18 cellular contexts compared by ENCODE assay signal in genomic region chr17:73198201-73198929, GRCh38. TPM values are rescaled to one million over a fixed set of nuclear protein-coding genes. Genes with fewer than 3 reads are reported as not detected.
"Had no signal": no experiment of that assay in that cellular context is flagged by ENCODE, and none has a peak within 500 bp of the region (broad histone marks: within the 10 kb centered on the region; RNA-seq: fewer than 3 reads in every experiment).

No MANE protein-coding gene starts in this region.

- H3K27me3 ChIP-seq: neutrophil had no signal

- ATAC-seq: activated CD8-positive, alpha-beta T cell treated with anti-CD3 and anti-CD28 coated beads for 36 hours; effector memory CD8-positive, alpha-beta T cell; SK-N-SH treated with all-trans-retinoic acid at 6 μM for 48 hours; T-helper 17 cell had no signal

- H2AFZ ChIP-seq: parathyroid adenoma had no signal

- H3K27ac ChIP-seq: epithelial cell of prostate, neutrophil, parathyroid adenoma had no signal

- H3K27me3 Mint-ChIP-seq: activated B cell treated with CpG ODN at 0.5 μM for 24 hours; activated CD8-positive, alpha-beta T cell treated with anti-CD3 and anti-CD28 coated beads for 36 hours; effector memory CD8-positive, alpha-beta T cell; T-helper 17 cell had no signal

- H3K9me3 ChIP-seq: neutrophil had no signal

- H3K9me3 Mint-ChIP-seq: activated B cell treated with CpG ODN at 0.5 μM for 24 hours; activated CD8-positive, alpha-beta T cell treated with anti-CD3 and anti-CD28 coated beads for 36 hours; activated T-helper 1 cell treated with anti-CD3 and anti-CD28 coated beads, Interleukin-12 subunit alpha, Interleukin-12 subunit beta, Interleukin-2, Interleukin-4 antibody, amounts not matched to agents 30 ng/mL and 10 ng/mL and 1 ng/mL, durations not matched to agents 14 hours and 24 hours and 36 hours; effector memory CD8-positive, alpha-beta T cell had no signal

- H3K27ac Mint-ChIP-seq: activated B cell treated with CpG ODN at 0.5 μM for 24 hours; activated T-helper 1 cell treated with anti-CD3 and anti-CD28 coated beads, Interleukin-12 subunit alpha, Interleukin-12 subunit beta, Interleukin-2, Interleukin-4 antibody, amounts not matched to agents 30 ng/mL and 10 ng/mL and 1 ng/mL, durations not matched to agents 14 hours and 24 hours and 36 hours; effector memory CD8-positive, alpha-beta T cell had no signal

- DNase-seq: activated B cell treated with CpG ODN at 0.5 μM for 24 hours; activated CD4-positive, alpha-beta T cell treated with anti-CD3 and anti-CD28 coated beads for 48 hours; activated CD8-positive, alpha-beta T cell treated with anti-CD3 and anti-CD28 coated beads for 36 hours; aorta; cerebellar nuclear complex; dermis blood vessel endothelial cell; effector memory CD8-positive, alpha-beta T cell; foreskin melanocyte; head of caudate nucleus; mesendoderm; stimulated activated CD4-positive, alpha-beta T cell treated with anti-CD3 and anti-CD28 coated beads, Interleukin-1b, Interleukin-23, amount 100 ng/mL, for 48 hours; T-helper 17 cell had no signal

- H3K4me3 Mint-ChIP-seq: activated B cell treated with CpG ODN at 0.5 μM for 24 hours; activated CD8-positive, alpha-beta T cell treated with anti-CD3 and anti-CD28 coated beads for 36 hours; activated T-helper 1 cell treated with anti-CD3 and anti-CD28 coated beads, Interleukin-12 subunit alpha, Interleukin-12 subunit beta, Interleukin-2, Interleukin-4 antibody, amounts not matched to agents 30 ng/mL and 10 ng/mL and 1 ng/mL, durations not matched to agents 14 hours and 24 hours and 36 hours; effector memory CD8-positive, alpha-beta T cell; T-helper 17 cell had no signal

- H3K9ac ChIP-seq: parathyroid adenoma had no signal

RNA-seq across cellular contexts. Expression of gene SSTR2, which starts 33.6 kb away (rescaled TPM):
- total RNA-seq: dermis blood vessel endothelial cell, fibroblast of lung, T-helper 17 cell had no signal
- polyA plus RNA-seq: fibroblast of lung had no signal
